ENCODE assay signal across 1 cellular context in genomic region chr19:2235396-2236284, GRCh38.
TF ChIP-seq lines count a peak whose summit lies in the region.

No MANE protein-coding gene starts in this region.

TF ChIP-seq in K562, 482 proteins besides CTCF, POLR2A, EP300 and RAD21:
- TF ChIP-seq ZBTB7A (IDR thresholded peaks at IDR 0.05; ENCODE audit: borderline replicate concordance, control insufficient read depth, low read depth, low read length): peak; percentile 37; the same call in 1 of the 2 replicates
- TF ChIP-seq CBX8 (IDR thresholded peaks at IDR 0.05; ENCODE audit: borderline replicate concordance, extremely low read depth, low read depth, low read length, poor library complexity, severe bottlenecking): no peak
- peak; percentile 13 for TF ChIP-seq KDM5B (IDR thresholded peaks at IDR 0.05; ENCODE audit: insufficient replicate concordance, low read depth, low read length)
- peak; percentile 63 for TF ChIP-seq ARID4B (CRISPR knock-in tag; IDR thresholded peaks at IDR 0.05)
- TF ChIP-seq ZNF644 (tag; IDR thresholded peaks at IDR 0.05; ENCODE audit: low read depth): 0 out of 2 replicates have a peak, but pooled peaks have one; percentile 11
- no peak for TF ChIP-seq NONO (IDR thresholded peaks at IDR 0.05; ENCODE audit: low read depth in 2 of 2, low read length in 1 of 2)
- peak; percentile 28 to 84; a peak in 3 of 4 replicates for TF ChIP-seq HDAC1 (IDR thresholded peaks at IDR 0.05)
- no peak for TF ChIP-seq NR1H2 (CRISPR knock-in tag; IDR thresholded peaks at IDR 0.05)
- peak; percentile 13; the same call in 1 of the 2 replicates for TF ChIP-seq MBD2 (IDR thresholded peaks at IDR 0.05; ENCODE audit: borderline replicate concordance, low read depth)
- TF ChIP-seq ETS1 (conservative IDR thresholded peaks at IDR 0.05; ENCODE audit: control insufficient read depth, low read depth, low read length): peak; percentile 75
- peak; percentile 95 for TF ChIP-seq MYC (IDR thresholded peaks at IDR 0.05; ENCODE audit: low read depth, low read length)
- no peak for TF ChIP-seq MYC (CRISPR knock-in tag; IDR thresholded peaks at IDR 0.05; ENCODE audit: borderline replicate concordance, low read depth)
- 0 out of 2 replicates have a peak, but pooled peaks have one; percentile 22 for TF ChIP-seq ZNF76 (CRISPR knock-in tag; IDR thresholded peaks at IDR 0.05; ENCODE audit: borderline replicate concordance)
- no peak for TF ChIP-seq ZNF518B (CRISPR knock-in tag; IDR thresholded peaks at IDR 0.05)
- peak; percentile 53 for TF ChIP-seq PCBP1 (IDR thresholded peaks at IDR 0.05; ENCODE audit: low read depth, low read length, poor library complexity, severe bottlenecking)
- TF ChIP-seq ZNF280B (CRISPR knock-in tag; IDR thresholded peaks at IDR 0.05): no peak
- 0 out of 4 replicates have a peak, but pooled peaks of 1 of the 2 experiments have one; percentile 11 for TF ChIP-seq SRF (CRISPR knock-in tag; IDR thresholded peaks at IDR 0.05)
- TF ChIP-seq MXD1 (CRISPR knock-in tag; IDR thresholded peaks at IDR 0.05; ENCODE audit: borderline replicate concordance, poor library complexity, severe bottlenecking): peak; percentile 80
- TF ChIP-seq UBTF (IDR thresholded peaks at IDR 0.05; ENCODE audit: borderline replicate concordance in 1 of 2, low read depth in 2 of 2, low read length in 2 of 2): peak in 1 of 2 experiments; percentile 38; a peak in 2 of 4 replicates
- 0 out of 2 replicates have a peak, but pooled peaks have one; percentile 26 for TF ChIP-seq ZNF197 (CRISPR knock-in tag; IDR thresholded peaks at IDR 0.05; ENCODE audit: low read depth)
- TF ChIP-seq ESRRA (IDR thresholded peaks at IDR 0.05; ENCODE audit: borderline replicate concordance, low read depth): peak; percentile 87
- no peak for TF ChIP-seq HLTF (IDR thresholded peaks at IDR 0.05)
- TF ChIP-seq GABPB1 (CRISPR knock-in tag; IDR thresholded peaks at IDR 0.05): no peak
- TF ChIP-seq SAP30 (IDR thresholded peaks at IDR 0.05; ENCODE audit: borderline replicate concordance, insufficient read depth, low read depth, low read length, poor library complexity, severe bottlenecking): peak; percentile 65
- TF ChIP-seq CHD1 (IDR thresholded peaks at IDR 0.05; ENCODE audit: low read length): peak; percentile 25
- peak; percentile 50; the same call in 1 of the 2 replicates for TF ChIP-seq POLR2AphosphoS5 (IDR thresholded peaks at IDR 0.05; ENCODE audit: control insufficient read depth, insufficient read depth, low read depth, low read length)
- peak in 1 of 2 experiments; percentile 34; a peak in 1 of 4 replicates for TF ChIP-seq TEAD1 (CRISPR knock-in tag; IDR thresholded peaks at IDR 0.05)
- TF ChIP-seq YY1 (IDR thresholded peaks at IDR 0.05; ENCODE audit: borderline replicate concordance in 1 of 3, control insufficient read depth in 1 of 3, extremely low read depth in 1 of 3, insufficient read depth in 3 of 3, insufficient read length in 1 of 3, insufficient replicate concordance in 2 of 3, low read depth in 1 of 3, low read length in 2 of 3): peak in 2 of 3 experiments; percentile 66 to 75
- no peak for TF ChIP-seq SRSF1 (IDR thresholded peaks at IDR 0.05; ENCODE audit: low read depth, low read length)
- 0 out of 2 replicates have a peak, but pooled peaks have one; percentile 32 for TF ChIP-seq ZBTB9 (CRISPR knock-in tag; IDR thresholded peaks at IDR 0.05)
- TF ChIP-seq PHF8 (IDR thresholded peaks at IDR 0.05; ENCODE audit: borderline replicate concordance, low read length): peak; percentile 4; the same call in 1 of the 2 replicates
- TF ChIP-seq SIN3A (IDR thresholded peaks at IDR 0.05; ENCODE audit: borderline replicate concordance in 2 of 2, control insufficient read depth in 1 of 2, low read depth in 2 of 2, low read length in 2 of 2): peak in 1 of 2 experiments; percentile 88; a peak in 1 of 4 replicates
- 0 out of 2 replicates have a peak, but pooled peaks have one; percentile 28 for TF ChIP-seq KDM2B (CRISPR knock-in tag; IDR thresholded peaks at IDR 0.05)
- TF ChIP-seq JUN (IDR thresholded peaks at IDR 0.05; ENCODE audit: borderline replicate concordance, low read depth, low read length): no peak
- 0 out of 2 replicates have a peak, but pooled peaks have one; percentile 24 for TF ChIP-seq JUN (CRISPR knock-in tag; IDR thresholded peaks at IDR 0.05; ENCODE audit: borderline replicate concordance)
- TF ChIP-seq NKRF (IDR thresholded peaks at IDR 0.05; ENCODE audit: borderline replicate concordance): peak; percentile 44; the same call in 1 of the 2 replicates
- TF ChIP-seq MAX (CRISPR knock-in tag; IDR thresholded peaks at IDR 0.05): 0 out of 2 replicates have a peak, but pooled peaks have one; percentile 37
- TF ChIP-seq TFAP4 (CRISPR knock-in tag; IDR thresholded peaks at IDR 0.05; ENCODE audit: borderline replicate concordance): peak; percentile 24; the same call in 1 of the 2 replicates
